19 cellular contexts compared by ENCODE assay signal in the genomic region with DNA sequence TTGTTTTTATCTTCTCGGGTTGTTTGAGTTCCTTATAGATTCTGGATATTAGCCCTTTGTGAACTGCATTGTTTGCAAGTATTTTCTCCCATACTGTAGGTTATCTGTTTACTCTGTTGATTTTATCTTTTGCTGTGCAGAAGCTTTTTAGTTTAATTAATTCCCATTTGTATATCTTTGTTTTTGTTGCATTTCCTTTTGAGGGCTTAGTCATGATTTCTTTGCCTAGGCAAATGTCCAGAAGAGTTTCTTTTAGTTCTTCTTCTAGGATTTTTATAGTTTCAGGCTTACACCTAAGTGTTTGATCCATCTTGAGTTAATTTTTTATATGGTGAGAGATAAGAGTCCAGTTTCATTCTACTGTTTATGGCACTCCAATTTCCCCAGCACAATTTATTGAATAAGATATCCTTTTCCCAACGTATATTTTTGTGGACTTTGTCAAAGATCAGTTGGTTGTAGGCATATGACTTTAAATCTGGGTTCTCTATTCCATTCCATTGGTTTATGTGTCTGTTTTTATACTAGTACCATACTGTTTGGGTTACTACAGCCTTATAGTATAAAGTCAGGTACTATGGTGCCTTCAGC. TPM values are rescaled to one million over a fixed set of nuclear protein-coding genes. Genes with fewer than 3 reads are reported as not detected.
DNase-seq lines count a peak whose midpoint lies in the region; ATAC-seq, FAIRE-seq and TF ChIP-seq lines count a peak whose summit lies in the region.
"Had no signal": no experiment of that assay in that cellular context is flagged by ENCODE, and none has a peak within 500 bp of the region (broad histone marks: within the 10 kb centered on the region; RNA-seq: fewer than 3 reads in every experiment).

No MANE protein-coding gene starts in this region.

- dilution Hi-C loops in endothelial cell of umbilical vein (cut with MboI; ENCODE audit: extremely low pct_ligation_motif_present, low sequenced_read_pairs): no loop called here

- H3K4me1 ChIP-seq in PC-9 (replicated peaks; ENCODE audit: insufficient read depth) (peaks cover 37% of the 10 kb centered on the region), endothelial cell of umbilical vein (ENCODE audit: control insufficient read depth, extremely low read depth, insufficient read depth, low read length) (peaks cover 26% of the 10 kb centered on the region), small intestine (ENCODE audit: control insufficient read depth in 2 of 2, insufficient read depth in 1 of 2, low read depth in 1 of 2, low read length in 1 of 2) (no peaks in the 10 kb centered on the region)
- H3K4me1 ChIP-seq: HAP-1, Peyer's patch had no signal

- H3K27ac ChIP-seq in PC-9 (peak overlapping the region; percentile 96), endothelial cell of umbilical vein (ENCODE audit: insufficient read depth, low read depth, low read length) (no peak overlapping the region), small intestine (ENCODE audit: low read depth in 1 of 2, low read length in 1 of 2) (no peak overlapping the region)
- H3K27ac ChIP-seq: BLaER1, HL-60, Peyer's patch had no signal

- H3K9me3 Mint-ChIP-seq in HFFc6: no peaks in the 10 kb centered on the region
- H3K9me3 Mint-ChIP-seq: CD8-positive, alpha-beta T cell had no signal

- 0 out of 2 replicates have a peak overlapping the region, but pooled peaks have one; percentile 5 for H3K4me3 Mint-ChIP-seq in HFFc6
- H3K4me3 Mint-ChIP-seq: CD8-positive, alpha-beta T cell had no signal

- H3K79me2 ChIP-seq in PC-9 (ENCODE audit: low read depth): no peaks in the 10 kb centered on the region
- H3K79me2 ChIP-seq in endothelial cell of umbilical vein (ENCODE audit: control insufficient read depth, insufficient read depth, low read length): no peaks in the 10 kb centered on the region

- no peaks in the 10 kb centered on the region for H3K36me3 Mint-ChIP-seq in HFFc6 (ENCODE audit: low read depth)
- H3K36me3 Mint-ChIP-seq: CD8-positive, alpha-beta T cell had no signal

- TF ChIP-seq CTCF in HFFc6 (IDR thresholded peaks at IDR 0.05): no peak
- TF ChIP-seq CTCF in PC-9 (conservative IDR thresholded peaks at IDR 0.05): no peak
- no peak for TF ChIP-seq CTCF in endothelial cell of umbilical vein (IDR thresholded peaks at IDR 0.05; ENCODE audit: extremely low read depth in 1 of 2, insufficient read depth in 1 of 2, low read depth in 1 of 2, low read length in 2 of 2)

- peaks cover 24% of the 10 kb centered on the region for H3F3A ChIP-seq in PC-9 (ENCODE audit: insufficient read depth, low read depth)

- H3K9me2 ChIP-seq in PC-9 (ENCODE audit: insufficient read depth): 0 out of 2 replicates have a peak, but pooled peaks cover 8% of the 10 kb centered on the region

- CTCF ChIA-PET in PC-9 (lab: Charles Lee): no interaction called here
- CTCF ChIA-PET in endothelial cell of umbilical vein (lab: Charles Lee): no interaction called here

- 10 to 47% (median 23%) methylated on average over 2 of the region's 2 CpGs for WGBS in small intestine, 3 donors

- H3K4me2 ChIP-seq in PC-9 (peak overlapping the region; percentile 81), endothelial cell of umbilical vein (ENCODE audit: insufficient read depth, low read length) (peak overlapping the region; percentile 21)
- H3K4me2 ChIP-seq: BLaER1 had no signal

- H3K36me3 ChIP-seq in PC-9 (ENCODE audit: low read depth) (no peaks in the 10 kb centered on the region), endothelial cell of umbilical vein (ENCODE audit: control insufficient read depth in 2 of 2, extremely low read depth in 1 of 2, insufficient read depth in 2 of 2, low read length in 2 of 2) (no peaks in the 10 kb centered on the region), small intestine (ENCODE audit: control insufficient read depth in 2 of 2, insufficient read depth in 2 of 2, low read length in 2 of 2) (no peaks in the 10 kb centered on the region)
- H3K36me3 ChIP-seq: BLaER1, HAP-1, Peyer's patch had no signal

- H3K4me3 ChIP-seq in PC-9 (peak overlapping the region; percentile 49), endothelial cell of umbilical vein (replicated peaks in 1 of 3; ENCODE audit: insufficient read depth in 1 of 3, low read depth in 1 of 3, low read length in 3 of 3) (no peak overlapping the region), small intestine (ENCODE audit: low read depth in 1 of 2, low read length in 2 of 2) (no peak overlapping the region)
- H3K4me3 ChIP-seq: BLaER1, HAP-1, Peyer's patch had no signal

- no peaks in the 10 kb centered on the region for H3K9me1 ChIP-seq in endothelial cell of umbilical vein (replicated peaks; ENCODE audit: control insufficient read depth, extremely low read depth, insufficient read depth, low read length)

- peak overlapping the region; percentile 3; the same call in 1 of the 2 replicates for H3K27ac Mint-ChIP-seq in HFFc6
- H3K27ac Mint-ChIP-seq: CD8-positive, alpha-beta T cell had no signal

- no peaks in the 10 kb centered on the region for H3K9me3 ChIP-seq in PC-9 (ENCODE audit: insufficient read depth, low read depth)
- no peaks in the 10 kb centered on the region for H3K9me3 ChIP-seq in endothelial cell of umbilical vein (replicated peaks; ENCODE audit: control insufficient read depth, insufficient read depth, low read length)
- no peaks in the 10 kb centered on the region for H3K9me3 ChIP-seq in small intestine (ENCODE audit: control insufficient read depth, low read depth)
- H3K9me3 ChIP-seq: BLaER1, HAP-1, Peyer's patch had no signal

- H3K4me1 Mint-ChIP-seq in HFFc6 (ENCODE audit: low read depth): peaks cover 31% of the 10 kb centered on the region

- H3K9ac ChIP-seq in endothelial cell of umbilical vein (replicated peaks; ENCODE audit: extremely low read depth, insufficient read depth, low read length): no peak overlapping the region
- H3K9ac ChIP-seq: BLaER1 had no signal

- no peaks in the 10 kb centered on the region for H3K27me3 ChIP-seq in PC-9 (ENCODE audit: insufficient read depth, low read depth)
- H3K27me3 ChIP-seq in endothelial cell of umbilical vein (ENCODE audit: control insufficient read depth in 2 of 2, insufficient read depth in 2 of 2, low read length in 2 of 2): no peaks in the 10 kb centered on the region
- no peaks in the 10 kb centered on the region for H3K27me3 ChIP-seq in small intestine (ENCODE audit: control insufficient read depth in 2 of 2, insufficient read depth in 2 of 2, low read length in 2 of 2)
- H3K27me3 ChIP-seq: BLaER1, Peyer's patch had no signal

- DNase-seq in HFFc6 (peak; percentile 19), PC-9 (peak in 1 of 2 experiments; percentile 54), endothelial cell of umbilical vein (ENCODE audit: low read depth, low spot score) (no peak), small intestine (peak; percentile 28), globus pallidus (ENCODE audit: low spot score) (no peak), left lobe of liver (ENCODE audit: low spot score) (no peak), amniotic stem cell (lab: John Stamatoyannopoulos, UW) (no peak)
- DNase-seq: CD8-positive, alpha-beta T cell; DMS79; NCI-H1436 treated with DMSO at 0.1 percent for 48 hours; NCI-H2081 treated with DMSO at 0.1 percent for 48 hours; NCI-H510A; Peyer's patch; Right ventricle myocardium superior had no signal

- no peaks in the 10 kb centered on the region for H4K20me1 ChIP-seq in PC-9 (ENCODE audit: insufficient read depth)
- no peaks in the 10 kb centered on the region for H4K20me1 ChIP-seq in endothelial cell of umbilical vein (replicated peaks; ENCODE audit: control insufficient read depth, extremely low read depth, insufficient read depth, low read length)
- H4K20me1 ChIP-seq: BLaER1 had no signal

- FAIRE-seq in endothelial cell of umbilical vein (lab: Jason Lieb, UNC) (no peak), small intestine (lab: Jason Lieb, UNC) (no peak)
- FAIRE-seq: A204.1, D721Med had no signal

- BruUV-seq in PC-9 (replicated peaks; lab: Mats Ljungman, UMichigan) (no TSS peak), endothelial cell of umbilical vein (replicated peaks; lab: Mats Ljungman, UMichigan) (no TSS peak)

- H3K27me3 Mint-ChIP-seq in HFFc6 (ENCODE audit: insufficient read depth): no peaks in the 10 kb centered on the region; the same call in 1 of the 2 replicates

- no peak for ATAC-seq in left lobe of liver
- ATAC-seq: CD8-positive, alpha-beta T cell had no signal

- no peak overlapping the region for H2AFZ ChIP-seq in PC-9
- no peak overlapping the region for H2AFZ ChIP-seq in endothelial cell of umbilical vein (ENCODE audit: low read depth, low read length)

- intact Hi-C loops in PC-9 (cut with micrococcal nuclease; ENCODE audit: unreplicated experiment) (loop anchor here (5.0 kb wide), 1 partner anchor 55 kb away; a partner anchor contains a TSS), endothelial cell of umbilical vein (cut with micrococcal nuclease) (no loop called here)

- POLR2A ChIA-PET in PC-9 (lab: Charles Lee; ENCODE audit: unreplicated experiment): no interaction called here
- POLR2A ChIA-PET in endothelial cell of umbilical vein (lab: Charles Lee): no interaction called here

- TF ChIP-seq POLR2A in endothelial cell of umbilical vein (IDR thresholded peaks at IDR 0.05; ENCODE audit: low read depth, low read length): no peak

TF ChIP-seq in endothelial cell of umbilical vein, 7 proteins besides CTCF, POLR2A, EP300 and RAD21 (continues in another document):
- TF ChIP-seq FOS (IDR thresholded peaks at IDR 0.05; ENCODE audit: borderline replicate concordance, insufficient read depth, low read length) (no peak), JUN (IDR thresholded peaks at IDR 0.05; ENCODE audit: borderline replicate concordance, insufficient read depth, insufficient read length, low read depth) (no peak), EZH2 (IDR thresholded peaks at IDR 0.05; ENCODE audit: borderline replicate concordance, low read depth, low read length, severe bottlenecking) (no peak), POLR2AphosphoS5 (IDR thresholded peaks at IDR 0.05; ENCODE audit: insufficient read depth, low read depth, low read length) (no peak)
- TF ChIP-seq, protein P1, sequence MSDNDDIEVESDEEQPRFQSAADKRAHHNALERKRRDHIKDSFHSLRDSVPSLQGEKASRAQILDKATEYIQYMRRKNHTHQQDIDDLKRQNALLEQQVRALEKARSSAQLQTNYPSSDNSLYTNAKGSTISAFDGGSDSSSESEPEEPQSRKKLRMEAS (IDR thresholded peaks at IDR 0.05; ENCODE audit: insufficient read depth, insufficient read length): no peak

RNA-seq across cellular contexts. Expression of a gene that starts 54.3 kb away (rescaled TPM):
- total RNA-seq in HFFc6 (2021; fragmentation: NEBNext Ultra II Directional; extraction: Animal tissue kit (Norgen Biotek cat#: 25700)): 1 to 10 TPM; 1.1 to 2.2 (median 1.7) TPM
- total RNA-seq in PC-9 (2021) (19.6 and 20.4 TPM in 2 replicates), endothelial cell of umbilical vein (not detected in 2 replicates), left lobe of liver (0.15 TPM)
- polyA plus RNA-seq in endothelial cell of umbilical vein (not detected in 2 replicates), small intestine (under 1 TPM in 1 of 3 donors, not detected in 2; 0.48 TPM)
- 0.16 TPM in 1 of 2 replicates, not detected in the other for polyA plus RNA-seq in endothelial cell of umbilical vein (2011; cell fraction: cytosol; rRNA removed)
- 0.03 and 0.04 TPM in 2 replicates for polyA plus RNA-seq in endothelial cell of umbilical vein (2011; cell fraction: nucleus; rRNA removed)
- polyA plus RNA-seq in endothelial cell of umbilical vein (2012): not detected in 2 replicates
- polyA minus RNA-seq in endothelial cell of umbilical vein: not detected in 2 replicates
- polyA minus RNA-seq in endothelial cell of umbilical vein (2011; cell fraction: cytosol; rRNA and poly(A)+ RNA removed): not detected
- polyA minus RNA-seq in endothelial cell of umbilical vein (2011; cell fraction: nucleus; rRNA and poly(A)+ RNA removed): not detected in 2 replicates
- total RNA-seq: CD8-positive, alpha-beta T cell had no signal

Comparison
In these comparisons a context has a peak if more than half of its experiments do, and no peak if none do; other contexts are left out.
1. DNase-seq: peak in HFFc6 (single experiment) and small intestine (single experiment); none in endothelial cell of umbilical vein (single experiment), globus pallidus (single experiment), left lobe of liver (single experiment) and amniotic stem cell (single experiment).